ENCODE assay signal across 19 cellular contexts in the genomic region with DNA sequence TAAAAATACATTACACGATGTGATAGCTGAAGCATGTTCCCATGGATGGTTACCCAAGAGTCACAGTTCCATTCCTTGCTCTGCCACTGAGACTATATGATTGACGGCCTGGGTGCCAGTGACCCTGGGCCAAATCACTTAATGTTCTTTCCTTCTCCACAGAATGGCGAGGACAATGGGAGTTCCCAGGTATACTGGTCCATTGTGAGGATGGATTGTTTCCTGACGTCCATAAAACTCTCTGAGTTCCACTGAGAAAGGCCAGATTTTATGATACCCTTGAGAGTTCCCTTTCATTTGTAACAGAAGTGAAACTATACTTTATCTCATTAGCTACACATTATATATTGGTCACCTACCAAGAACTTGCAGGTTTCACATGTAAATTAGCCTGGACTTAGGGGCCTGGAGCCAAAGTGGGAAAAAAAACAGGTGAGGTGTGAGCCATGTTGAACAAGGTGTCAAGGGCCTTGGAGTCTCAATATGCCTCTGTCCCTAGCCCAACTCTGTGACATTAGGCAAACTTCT.
DNase-seq lines count a peak whose midpoint lies in the region; ATAC-seq and TF ChIP-seq lines count a peak whose summit lies in the region.
"Had no signal": no experiment of that assay in that cellular context is flagged by ENCODE, and none has a peak within 500 bp of the region (broad histone marks: within the 10 kb centered on the region; RNA-seq: fewer than 3 reads in every experiment).

No MANE protein-coding gene starts in this region.

- no peak for TF ChIP-seq EP300 in transverse colon (IDR thresholded peaks at IDR 0.05; ENCODE audit: low read depth)

- no peaks in the 10 kb centered on the region for H4K20me1 ChIP-seq in Karpas-422 (ENCODE audit: insufficient read depth, low read depth, low read length)

- H3K9me3 ChIP-seq in Karpas-422 (ENCODE audit: low read length) (no peaks in the 10 kb centered on the region), transverse colon (no peaks in the 10 kb centered on the region)
- H3K9me3 ChIP-seq: A549, BE2C had no signal

- DNase-seq in Karpas-422 (peak; percentile 62), left colon (no peak), transverse colon (peak; percentile 15), dorsolateral prefrontal cortex (no peak), DMS153 treated with DMSO at 0.1 percent for 48 hours (lab: John Stamatoyannopoulos, UW; ENCODE audit: unreplicated experiment) (no peak)
- no peak for DNase-seq in activated CD4-positive, CD25-positive, alpha-beta regulatory T cell (lab: John Stamatoyannopoulos, UW)
- DNase-seq: 8988T; ACHN; AML-193; BE2C; C1 segment of cervical spinal cord; Calu3; CD4-positive, alpha-beta memory T cell; COR-L47; DND-41; H9 had no signal

- intact Hi-C loops in left colon (cut with DNase I, micrococcal nuclease) = no loop called here
- intact Hi-C loops in transverse colon (cut with DNase I; ENCODE audit: low total_unique reads) = no loop called here
- intact Hi-C loops in dorsolateral prefrontal cortex (cut with DNase I) = no loop called here

- no peaks in the 10 kb centered on the region for H3K9me2 ChIP-seq in Karpas-422 (replicated peaks; ENCODE audit: insufficient read depth, low read length)

- peak overlapping the region; percentile 48 for H3K4me2 ChIP-seq in Karpas-422 (ENCODE audit: low read depth, low read length, poor library complexity, severe bottlenecking)
- H3K4me2 ChIP-seq: A549 had no signal

- H3K27ac ChIP-seq in Karpas-422 (ENCODE audit: low read length) = peak overlapping the region; percentile 87
- no peak overlapping the region for H3K27ac ChIP-seq in transverse colon
- H3K27ac ChIP-seq in dorsolateral prefrontal cortex = no peak overlapping the region
- H3K27ac ChIP-seq: A549 had no signal

- H3K9ac ChIP-seq in Karpas-422 (ENCODE audit: low read length) = no peak overlapping the region

- TF ChIP-seq POLR2A in transverse colon (IDR thresholded peaks at IDR 0.05) = no peak

- H3K4me1 ChIP-seq in Karpas-422 (ENCODE audit: low read length) (peaks cover 65% of the 10 kb centered on the region), transverse colon (no peaks in the 10 kb centered on the region)
- H3K4me1 ChIP-seq: A549, BE2C had no signal

- no peaks in the 10 kb centered on the region for H3K79me2 ChIP-seq in Karpas-422 (ENCODE audit: low read length)

- peak; percentile 76 for ATAC-seq in left colon
- ATAC-seq: A549, GM23338, HCT116 had no signal

- peak overlapping the region; percentile 14; the same call in 1 of the 2 replicates for H3K4me3 ChIP-seq in Karpas-422 (ENCODE audit: low read length)
- H3K4me3 ChIP-seq in transverse colon = no peak overlapping the region
- H3K4me3 ChIP-seq in dorsolateral prefrontal cortex = no peak overlapping the region
- H3K4me3 ChIP-seq: A549, GM23338 had no signal

- H2AFZ ChIP-seq in Karpas-422 (ENCODE audit: low read length) = no peak overlapping the region
- H2AFZ ChIP-seq: GM23338 had no signal

- no peaks in the 10 kb centered on the region for H3K27me3 ChIP-seq in Karpas-422 (ENCODE audit: low read length)
- H3K27me3 ChIP-seq in transverse colon = no peaks in the 10 kb centered on the region
- H3K27me3 ChIP-seq in dorsolateral prefrontal cortex = no peaks in the 10 kb centered on the region
- H3K27me3 ChIP-seq: BE2C had no signal

- H3K36me3 ChIP-seq in Karpas-422 (ENCODE audit: insufficient read depth, low read length) = no peaks in the 10 kb centered on the region
- H3K36me3 ChIP-seq in transverse colon = no peaks in the 10 kb centered on the region
- H3K36me3 ChIP-seq: BE2C had no signal

- TF ChIP-seq CTCF in transverse colon (IDR thresholded peaks at IDR 0.05) (no peak), dorsolateral prefrontal cortex (IDR thresholded peaks at IDR 0.05 in 54 of 56, conservative IDR thresholded peaks at IDR 0.05 in 2 of 56; ENCODE audit: low read depth in 1 of 56, partially characterized antibody in 56 of 56) (no peak)

- in situ Hi-C loops in transverse colon (cut with MboI; ENCODE audit: low pct_ligation_motif_present in 1 of 4, low pct_unique_long_range_greater_than_20kb in 1 of 4, low sequenced_read_pairs in 3 of 4) = no loop called here

- WGBS in transverse colon (ENCODE audit: low coverage in 1 of 2), 2 donors = 36 to 52% methylated on average over 2 to 4 of the region's 4 CpGs

Comparison
In these comparisons a context has a peak if more than half of its experiments do, and no peak if none do; other contexts are left out.
1. DNase-seq: peak in Karpas-422 (single experiment) and transverse colon (single experiment); none in left colon (0 of 2), dorsolateral prefrontal cortex (0 of 10), DMS153 treated with DMSO at 0.1 percent for 48 hours (single experiment) and activated CD4-positive, CD25-positive, alpha-beta regulatory T cell (0 of 4).